ENCODE assay signal across 8 cellular contexts in genomic region chr11:33257160-33257896, GRCh38. TPM values are rescaled to one million over a fixed set of nuclear protein-coding genes. Genes with fewer than 3 reads are reported as not detected.
DNase-seq lines count a peak whose midpoint lies in the region; ATAC-seq, FAIRE-seq and TF ChIP-seq lines count a peak whose summit lies in the region.

Gene HIPK3, plus strand, starts transcription at chr11:33257381.

- H3K27ac ChIP-seq in kidney (ENCODE audit: low read depth in 2 of 2, low read length in 2 of 2) = peak within 1 kb of the TSS; percentile 100

- H3K36me3 ChIP-seq in kidney (ENCODE audit: control insufficient read depth in 1 of 2, insufficient read depth in 2 of 2, low read length in 2 of 2) = no peaks in the 10 kb centered on the region

- ATAC-seq in GM18868 (IDR thresholded peaks at IDR 0.05; ENCODE audit: unreplicated experiment) (peak; percentile 83), HG03103 (IDR thresholded peaks at IDR 0.05; ENCODE audit: low read depth, unreplicated experiment) (peak; percentile 72)
- peak; percentile 74 for ATAC-seq in central memory CD8-positive, alpha-beta T cell (replicated peaks; ENCODE audit: extremely low read depth, poor library complexity, severe bottlenecking)

- peaks cover 41% of the 10 kb centered on the region for H3K4me1 Mint-ChIP-seq in central memory CD8-positive, alpha-beta T cell

- intact Hi-C loops in kidney (cut with DNase I) = no loop called here

- H3K4me1 ChIP-seq in kidney (ENCODE audit: control insufficient read depth in 1 of 2, insufficient read depth in 1 of 2, low read depth in 1 of 2, low read length in 2 of 2) = peaks cover 0 to 18% of the 10 kb centered on the region in 2 donors

- peak; percentile 88 for DNase-seq in AG08395 (ENCODE audit: low spot score)
- peak; percentile 88 for DNase-seq in NCI-H2171 treated with DMSO at 0.1 percent for 48 hours (lab: John Stamatoyannopoulos, UW)
- peak; percentile 86 for DNase-seq in activated CD4-positive, CD25-positive, alpha-beta regulatory T cell treated with anti-CD3 and anti-CD28 coated beads, Interleukin-2, amount 50 U/mL, for 72 hours
- peak; percentile 58 to 60 for DNase-seq in central memory CD8-positive, alpha-beta T cell (ENCODE audit: low spot score in 2 of 2)
- DNase-seq in kidney = peak; percentile 96
- peak; percentile 56 to 61 for DNase-seq in stimulated activated CD4-positive, alpha-beta T cell treated with anti-CD3 and anti-CD28 coated beads, Interleukin-15, amount 100 ng/mL, for 1 hour (ENCODE audit: low read depth in 1 of 2, low spot score in 1 of 2)

- H3K9ac ChIP-seq in kidney (ENCODE audit: low read length in 2 of 2) = peak within 1 kb of the TSS; percentile 83 to 96

- H3K9me3 ChIP-seq in kidney (ENCODE audit: control insufficient read depth in 1 of 2, low read length in 2 of 2) = no peaks in the 10 kb centered on the region

- no peaks in the 10 kb centered on the region for H3K27me3 Mint-ChIP-seq in central memory CD8-positive, alpha-beta T cell

- H3K4me3 Mint-ChIP-seq in central memory CD8-positive, alpha-beta T cell = peak within 1 kb of the TSS; percentile 97

- H3K9me3 Mint-ChIP-seq in central memory CD8-positive, alpha-beta T cell = no peaks in the 10 kb centered on the region

- H3K36me3 Mint-ChIP-seq in central memory CD8-positive, alpha-beta T cell (ENCODE audit: insufficient read depth) = peaks cover 15% of the 10 kb centered on the region

- TF ChIP-seq CTCF in kidney (IDR thresholded peaks at IDR 0.05; ENCODE audit: borderline replicate concordance, extremely low read depth, insufficient read depth) = peak; percentile 58

- FAIRE-seq in kidney (lab: Jason Lieb, UNC) = no peak

- peak within 1 kb of the TSS; percentile 78 to 98 for H3K4me3 ChIP-seq in kidney (ENCODE audit: low read length in 2 of 2)

- H3K27ac Mint-ChIP-seq in central memory CD8-positive, alpha-beta T cell (ENCODE audit: low read depth) = peak within 1 kb of the TSS; percentile 97

RNA-seq across cellular contexts. Expression of gene HIPK3, which starts in this region (rescaled TPM):
- total RNA-seq in kidney = 162 TPM
- 17.3 TPM for polyA plus RNA-seq in kidney (ENCODE audit: insufficient read depth, low read depth, low replicate concordance)

Comparison
In these comparisons a context has a peak if more than half of its experiments do, and no peak if none do; other contexts are left out.
1. Peak in every context shown above with its lines: DNase-seq, ATAC-seq, H3K4me3 ChIP-seq and H3K27ac ChIP-seq.